In the genomic region with DNA sequence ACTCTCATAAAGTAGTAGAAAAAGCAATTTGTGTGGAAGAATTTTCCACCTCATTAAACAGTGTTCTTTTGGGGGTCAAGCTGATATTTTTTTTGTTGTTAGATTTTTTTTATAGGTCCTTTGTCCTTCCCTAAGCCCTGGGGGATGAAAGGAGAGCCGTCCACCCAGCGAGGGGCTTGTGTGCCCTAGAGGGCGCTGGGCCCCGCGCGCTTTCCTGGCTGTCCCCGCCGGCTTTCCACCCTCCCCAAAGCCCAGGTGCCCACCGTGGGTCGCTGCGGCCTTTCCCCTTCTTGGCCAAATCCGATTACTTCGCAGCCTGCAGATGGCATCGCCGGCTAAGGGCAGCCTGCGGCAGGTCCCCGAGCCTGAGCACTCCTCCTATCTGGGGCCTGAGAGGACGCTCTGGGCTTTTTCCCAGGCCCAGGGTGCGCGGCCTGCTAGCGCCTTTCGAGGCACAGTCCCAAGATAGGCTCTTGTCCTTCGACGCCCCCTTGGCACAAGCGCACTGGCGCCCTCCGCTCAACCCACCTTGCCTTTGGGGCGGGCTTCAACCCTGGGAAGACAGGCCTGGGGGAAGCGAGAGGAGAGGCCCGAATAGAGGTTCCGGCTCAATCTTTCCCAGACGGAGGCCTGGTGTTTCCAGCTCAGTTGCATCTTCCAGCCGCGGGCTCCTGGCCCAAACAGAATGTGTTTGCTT, we compare ENCODE assay signal across 10 cellular contexts. TPM values are rescaled to one million over a fixed set of nuclear protein-coding genes. Genes with fewer than 3 reads are reported as not detected.
DNase-seq lines count a peak whose midpoint lies in the region; ATAC-seq and TF ChIP-seq lines count a peak whose summit lies in the region.
"Had no signal": no experiment of that assay in that cellular context is flagged by ENCODE, and none has a peak within 500 bp of the region (broad histone marks: within the 10 kb centered on the region; RNA-seq: fewer than 3 reads in every experiment).

No MANE protein-coding gene starts in this region.

- H3K27ac Mint-ChIP-seq in activated CD8-positive, alpha-beta memory T cell treated with anti-CD3 and anti-CD28 coated beads, Interleukin-2, amount 10 ng/mL, durations not matched to agents 7 days and 5 days, result no peak overlapping the region
- no peak overlapping the region for H3K27ac Mint-ChIP-seq in stimulated activated naive CD8-positive, alpha-beta T cell treated with anti-CD3 and anti-CD28 coated beads, Interleukin-15, amount 100 ng/mL, for 72 hours

- no peak for TF ChIP-seq EP300 in gastroesophageal sphincter (IDR thresholded peaks at IDR 0.05)
- no peak for TF ChIP-seq EP300 in tibial nerve (IDR thresholded peaks at IDR 0.05)

- peak; percentile 53 for DNase-seq in activated CD8-positive, alpha-beta memory T cell treated with anti-CD3 and anti-CD28 coated beads, Interleukin-2, amount 50 U/mL, for 48 hours
- DNase-seq in activated CD8-positive, alpha-beta memory T cell treated with anti-CD3 and anti-CD28 coated beads, Interleukin-2, amount 10 ng/mL, durations not matched to agents 7 days and 5 days, result no peak
- DNase-seq in NCI-H526 (lab: John Stamatoyannopoulos, UW) (peak; percentile 30 to 73), hepatocyte (ENCODE audit: low spot score) (peak; percentile 37), AG08395 (ENCODE audit: low spot score) (no peak), tibial nerve (ENCODE audit: low spot score in 2 of 2) (no peak)
- DNase-seq in stimulated activated naive CD8-positive, alpha-beta T cell treated with anti-CD3 and anti-CD28 coated beads, Interleukin-15, amount 100 ng/mL, for 72 hours, result peak in 1 of 2 donors; percentile 30
- DNase-seq: kidney glomerular epithelial cell had no signal

- peak overlapping the region; percentile 69 for H3K27ac ChIP-seq in hepatocyte
- H3K27ac ChIP-seq in gastroesophageal sphincter, result no peak overlapping the region
- no peak overlapping the region for H3K27ac ChIP-seq in tibial nerve

- peaks cover 68% of the 10 kb centered on the region for H3K27me3 ChIP-seq in hepatocyte
- H3K27me3 ChIP-seq in gastroesophageal sphincter, result peaks cover 90% of the 10 kb centered on the region
- H3K27me3 ChIP-seq in tibial nerve, result peaks cover 0 to 64% of the 10 kb centered on the region in 2 donors

- H4K20me1 ChIP-seq in hepatocyte (ENCODE audit: insufficient read depth, poor library complexity, severe bottlenecking), result no peaks in the 10 kb centered on the region

- H3K36me3 ChIP-seq in hepatocyte (replicated peaks; ENCODE audit: insufficient read depth, low read depth) (no peaks in the 10 kb centered on the region), gastroesophageal sphincter (no peaks in the 10 kb centered on the region), tibial nerve (no peaks in the 10 kb centered on the region)

- TF ChIP-seq CTCF in hepatocyte (IDR thresholded peaks at IDR 0.05; ENCODE audit: poor library complexity) (peak; percentile 27), gastroesophageal sphincter (IDR thresholded peaks at IDR 0.05) (no peak), tibial nerve (IDR thresholded peaks at IDR 0.05) (peak in 1 of 5 experiments; percentile 5)

- no peak overlapping the region for H2AFZ ChIP-seq in hepatocyte

- peaks cover 14% of the 10 kb centered on the region for H3K36me3 Mint-ChIP-seq in activated CD8-positive, alpha-beta memory T cell treated with anti-CD3 and anti-CD28 coated beads, Interleukin-2, amount 10 ng/mL, durations not matched to agents 7 days and 5 days

- no peak for TF ChIP-seq POLR2A in gastroesophageal sphincter (IDR thresholded peaks at IDR 0.05)
- TF ChIP-seq POLR2A in tibial nerve (IDR thresholded peaks at IDR 0.05), result no peak

- peak overlapping the region; percentile 54 for H3K4me2 ChIP-seq in hepatocyte

- peaks cover 32% of the 10 kb centered on the region for H3K4me1 ChIP-seq in hepatocyte (ENCODE audit: insufficient read depth)
- H3K4me1 ChIP-seq in gastroesophageal sphincter, result peaks cover 0 to 37% (median 11%) of the 10 kb centered on the region in 3 donors
- peaks cover 0 to 38% (median 5%) of the 10 kb centered on the region in 4 donors for H3K4me1 ChIP-seq in tibial nerve

- H3K4me1 Mint-ChIP-seq in activated CD8-positive, alpha-beta memory T cell treated with anti-CD3 and anti-CD28 coated beads, Interleukin-2, amount 10 ng/mL, durations not matched to agents 7 days and 5 days, result no peaks in the 10 kb centered on the region
- H3K4me1 Mint-ChIP-seq in stimulated activated naive CD8-positive, alpha-beta T cell treated with anti-CD3 and anti-CD28 coated beads, Interleukin-15, amount 100 ng/mL, for 72 hours, result peaks cover 37% of the 10 kb centered on the region

- CTCF ChIA-PET in activated CD8-positive, alpha-beta memory T cell treated with anti-CD3 and anti-CD28 coated beads, Interleukin-2, amount 10 ng/mL, durations not matched to agents 7 days and 5 days (lab: Charles Lee), result no interaction called here

- H3K9me3 Mint-ChIP-seq in activated CD8-positive, alpha-beta memory T cell treated with anti-CD3 and anti-CD28 coated beads, Interleukin-2, amount 10 ng/mL, durations not matched to agents 7 days and 5 days (ENCODE audit: low read depth), result no peaks in the 10 kb centered on the region
- peaks cover 0 to 5% of the 10 kb centered on the region in 2 donors for H3K9me3 Mint-ChIP-seq in stimulated activated naive CD8-positive, alpha-beta T cell treated with anti-CD3 and anti-CD28 coated beads, Interleukin-15, amount 100 ng/mL, for 72 hours

- H3K9me3 ChIP-seq in hepatocyte (ENCODE audit: low read depth), result no peaks in the 10 kb centered on the region
- H3K9me3 ChIP-seq in gastroesophageal sphincter, result peaks cover 0 to 5% (median 0%) of the 10 kb centered on the region in 3 donors
- H3K9me3 ChIP-seq in tibial nerve, result no peaks in the 10 kb centered on the region

- H3K4me3 ChIP-seq in hepatocyte (no peak overlapping the region), gastroesophageal sphincter (no peak overlapping the region), tibial nerve (no peak overlapping the region)

- no peak for ATAC-seq in activated CD8-positive, alpha-beta memory T cell treated with anti-CD3 and anti-CD28 coated beads, Interleukin-2, amount 10 ng/mL, durations not matched to agents 7 days and 5 days
- peak; percentile 61 for ATAC-seq in stimulated activated naive CD8-positive, alpha-beta T cell treated with anti-CD3 and anti-CD28 coated beads, Interleukin-15, amount 100 ng/mL, for 72 hours
- ATAC-seq in gastroesophageal sphincter, result no peak

- H3K79me2 ChIP-seq in hepatocyte, result no peaks in the 10 kb centered on the region

- 20% methylated on average over 34 of the region's 34 CpGs for WGBS in hepatocyte (ENCODE audit: low lambda C conversion rate, missing lambda C conversion rate)
- 8% methylated on average over 2 of the region's 34 CpGs; no CpG with 5 or more reads in 1 of the 2 donors for WGBS in gastroesophageal sphincter (ENCODE audit: low coverage in 1 of 2), 2 donors
- 19 to 26% methylated on average over 24 to 34 of the region's 34 CpGs for WGBS in tibial nerve, 2 donors

- H3K9me2 ChIP-seq in hepatocyte (replicated peaks; ENCODE audit: insufficient read depth), result no peaks in the 10 kb centered on the region

- H3K4me3 Mint-ChIP-seq in activated CD8-positive, alpha-beta memory T cell treated with anti-CD3 and anti-CD28 coated beads, Interleukin-2, amount 10 ng/mL, durations not matched to agents 7 days and 5 days, result no peak overlapping the region
- no peak overlapping the region for H3K4me3 Mint-ChIP-seq in stimulated activated naive CD8-positive, alpha-beta T cell treated with anti-CD3 and anti-CD28 coated beads, Interleukin-15, amount 100 ng/mL, for 72 hours

- H3K27me3 Mint-ChIP-seq in activated CD8-positive, alpha-beta memory T cell treated with anti-CD3 and anti-CD28 coated beads, Interleukin-2, amount 10 ng/mL, durations not matched to agents 7 days and 5 days, result peaks cover 60% of the 10 kb centered on the region
- H3K27me3 Mint-ChIP-seq in stimulated activated naive CD8-positive, alpha-beta T cell treated with anti-CD3 and anti-CD28 coated beads, Interleukin-15, amount 100 ng/mL, for 72 hours, result peaks cover 82% of the 10 kb centered on the region

RNA-seq across cellular contexts. Expression of gene TFAP2A, which starts 33.6 kb away (rescaled TPM):
- under 1 TPM; 0.18 to 0.21 TPM for total RNA-seq in activated CD8-positive, alpha-beta memory T cell treated with anti-CD3 and anti-CD28 coated beads, Interleukin-2, amount 10 ng/mL, durations not matched to agents 7 days and 5 days
- 6.2 TPM in 2 replicates for total RNA-seq in hepatocyte
- 14.9 and 17.5 TPM in 2 replicates for polyA plus RNA-seq in hepatocyte
- 1 to 10 TPM in 1 of 4 donors, under 1 TPM in 2, not detected in 1; 0.31 to 4.6 (median 0.42) TPM for total RNA-seq in gastroesophageal sphincter
- total RNA-seq in tibial nerve, result 1 to 10 TPM in 1 of 4 donors, under 1 TPM in 2, not detected in 1; 0.20 to 1.2 (median 0.66) TPM
- total RNA-seq: endothelial cell of umbilical vein had no signal

Comparison
In these comparisons a context has a peak if more than half of its experiments do, and no peak if none do; other contexts are left out.
1. DNase-seq: peak in activated CD8-positive, alpha-beta memory T cell treated with anti-CD3 and anti-CD28 coated beads, Interleukin-2, amount 50 U/mL, for 48 hours (single experiment), NCI-H526 (2 of 2) and hepatocyte (single experiment); none in activated CD8-positive, alpha-beta memory T cell treated with anti-CD3 and anti-CD28 coated beads, Interleukin-2, amount 10 ng/mL, durations not matched to agents 7 days and 5 days (single experiment), AG08395 (single experiment) and tibial nerve (0 of 2).